ENCODE assay signal across 19 cellular contexts in genomic region chr4:61180405-61180804, GRCh38. TPM values are rescaled to one million over a fixed set of nuclear protein-coding genes. Genes with fewer than 3 reads are reported as not detected.
DNase-seq lines count a peak whose midpoint lies in the region; FAIRE-seq and TF ChIP-seq lines count a peak whose summit lies in the region.
"Had no signal": no experiment of that assay in that cellular context is flagged by ENCODE, and none has a peak within 500 bp of the region (broad histone marks: within the 10 kb centered on the region; RNA-seq: fewer than 3 reads in every experiment).

No MANE protein-coding gene starts in this region.

- TF ChIP-seq RAD21 in H1 (IDR thresholded peaks at IDR 0.05 in 1 of 2, conservative IDR thresholded peaks at IDR 0.05 in 1 of 2; ENCODE audit: low read depth in 2 of 2, low read length in 2 of 2), result no peak

- no peak overlapping the region for H3K14ac ChIP-seq in H1 (ENCODE audit: insufficient read length)

- H3K18ac ChIP-seq in H1 (ENCODE audit: extremely low read depth, low read length) (no peak overlapping the region), mesendoderm (ENCODE audit: low read length) (no peak overlapping the region)

- H3K4me2 ChIP-seq in H1 (ENCODE audit: insufficient read depth in 1 of 2, low read depth in 2 of 2, low read length in 2 of 2), result no peak overlapping the region
- H3K4me2 ChIP-seq in mesendoderm (ENCODE audit: low read length), result no peak overlapping the region

- 0 out of 2 replicates have a peak overlapping the region, but pooled peaks have one; percentile 9 for H2BK20ac ChIP-seq in H1 (ENCODE audit: low read length)

- no peaks in the 10 kb centered on the region for H3K36me3 ChIP-seq in H1 (ENCODE audit: control insufficient read depth in 2 of 4, insufficient read depth in 4 of 4, low read length in 3 of 4)
- no peaks in the 10 kb centered on the region for H3K36me3 ChIP-seq in mesendoderm (ENCODE audit: control insufficient read depth, insufficient read depth, low read length)
- H3K36me3 ChIP-seq: HAP-1 had no signal

- no peaks in the 10 kb centered on the region for H4K20me1 ChIP-seq in H1 (replicated peaks in 1 of 2; ENCODE audit: control insufficient read depth in 1 of 2, insufficient read depth in 2 of 2, low read length in 2 of 2)

- H3K9ac ChIP-seq in H1 (replicated peaks in 1 of 4; ENCODE audit: extremely low read depth in 1 of 4, low read depth in 3 of 4, low read length in 3 of 4) (no peak overlapping the region), mesendoderm (ENCODE audit: low read length) (no peak overlapping the region)
- H3K9ac ChIP-seq: GM23248 had no signal

- H3K27me3 ChIP-seq in H1 (replicated peaks in 1 of 4; ENCODE audit: control insufficient read depth in 3 of 4, extremely low read depth in 1 of 4, insufficient read depth in 3 of 4, low read length in 3 of 4) (no peaks in the 10 kb centered on the region), mesendoderm (ENCODE audit: insufficient read depth, low read length, poor library complexity) (no peaks in the 10 kb centered on the region)

- DNase-seq in NCI-H69 (lab: John Stamatoyannopoulos, UW) (peak; percentile 17), H1 (ENCODE audit: low read depth in 1 of 2, low spot score in 2 of 2) (no peak), mesendoderm (peak; percentile 90), iPS-NIHi11 (ENCODE audit: low spot score) (no peak), COR-L47 (lab: John Stamatoyannopoulos, UW) (no peak), dermis blood vessel endothelial cell (no peak)
- DNase-seq: C1 segment of cervical spinal cord; Caco-2; CD4-positive, alpha-beta memory T cell; DMS153; DND-41; GM23248; HFFc6 had no signal

- no peak overlapping the region for H4K8ac ChIP-seq in H1 (ENCODE audit: extremely low read depth, insufficient read depth, low read length)
- H4K8ac ChIP-seq in mesendoderm (ENCODE audit: low read depth, low read length), result no peak overlapping the region

- H3K4ac ChIP-seq in H1 (replicated peaks; ENCODE audit: insufficient read length, low read depth, low read length) (no peak overlapping the region), mesendoderm (ENCODE audit: low read depth, low read length) (no peak overlapping the region)

- peak overlapping the region; percentile 34; the same call in 1 of the 2 replicates for H2AFZ ChIP-seq in H1 (ENCODE audit: low read length)
- H2AFZ ChIP-seq: GM23248 had no signal

- no peak for TF ChIP-seq POLR2A in H1 (IDR thresholded peaks at IDR 0.05; ENCODE audit: control extremely low read depth in 1 of 2, low read depth in 2 of 2, low read length in 2 of 2)

- H3K27ac ChIP-seq in H1 (ENCODE audit: low read depth, low read length) (no peak overlapping the region), mesendoderm (ENCODE audit: low read depth, low read length) (no peak overlapping the region)
- H3K27ac ChIP-seq: GM23248 had no signal

- H3K23me2 ChIP-seq in H1 (ENCODE audit: low read depth, low read length), result no peaks in the 10 kb centered on the region

- no peaks in the 10 kb centered on the region for H3K79me1 ChIP-seq in H1 (ENCODE audit: low read depth, low read length)
- no peaks in the 10 kb centered on the region for H3K79me1 ChIP-seq in mesendoderm (ENCODE audit: low read length)

- H3K4me1 ChIP-seq in H1 (replicated peaks in 1 of 4; ENCODE audit: control insufficient read depth in 3 of 4, insufficient read depth in 4 of 4, low read length in 3 of 4) (no peaks in the 10 kb centered on the region), mesendoderm (ENCODE audit: control insufficient read depth, low read depth, low read length) (no peaks in the 10 kb centered on the region)
- H3K4me1 ChIP-seq: HAP-1 had no signal

- POLR2A ChIA-PET in H1 (lab: Charles Lee; ENCODE audit: partially characterized antibody), result no interaction called here

- H3K23ac ChIP-seq in H1 (ENCODE audit: insufficient read length) (no peak overlapping the region), mesendoderm (ENCODE audit: low read length) (no peak overlapping the region)

- H2BK15ac ChIP-seq in H1 (ENCODE audit: low read length) (no peak overlapping the region), mesendoderm (replicated peaks; ENCODE audit: low read depth) (no peak overlapping the region)

- peaks cover 5 to 6% of the 10 kb centered on the region in 2 experiments; a peak in 3 of 4 replicates for H3K9me3 ChIP-seq in H1 (ENCODE audit: insufficient read depth in 2 of 2, low read depth in 1 of 2, low read length in 1 of 2)
- H3K9me3 ChIP-seq: HAP-1 had no signal

- H2BK12ac ChIP-seq in H1 (ENCODE audit: low read depth, low read length), result no peak overlapping the region

- TF ChIP-seq EP300 in H1 (IDR thresholded peaks at IDR 0.05; ENCODE audit: borderline replicate concordance in 1 of 2, low read depth in 2 of 2, low read length in 2 of 2), result no peak

- CTCF ChIA-PET in H1 (lab: Charles Lee; ENCODE audit: partially characterized antibody), result no interaction called here

- H4K91ac ChIP-seq in H1 (replicated peaks; ENCODE audit: insufficient read length, low read length), result no peak overlapping the region

- no peak for FAIRE-seq in H1 (lab: Jason Lieb, UNC)
- FAIRE-seq: G401.6, GM12892, GM19239, H54 had no signal

- TF ChIP-seq CTCF in H1 (IDR thresholded peaks at IDR 0.05; ENCODE audit: control extremely low read depth in 1 of 3, insufficient read depth in 1 of 3, low read depth in 1 of 3, low read length in 3 of 3), result no peak

- no peak overlapping the region for H2AK5ac ChIP-seq in H1 (ENCODE audit: low read depth, low read length)
- H2AK5ac ChIP-seq in mesendoderm (ENCODE audit: low read length), result no peak overlapping the region

- H3K56ac ChIP-seq in H1 (replicated peaks; ENCODE audit: insufficient read length, low read depth, low read length), result no peak overlapping the region
- no peak overlapping the region for H3K56ac ChIP-seq in mesendoderm (ENCODE audit: low read length)

- H2BK120ac ChIP-seq in H1 (replicated peaks; ENCODE audit: low read depth, low read length) (no peak overlapping the region), mesendoderm (ENCODE audit: low read depth, low read length) (no peak overlapping the region)

- H3K4me3 ChIP-seq in H1 (ENCODE audit: extremely low read depth in 1 of 4, insufficient read depth in 2 of 4, low read depth in 3 of 4, low read length in 4 of 4) (no peak overlapping the region), mesendoderm (ENCODE audit: low read length) (no peak overlapping the region)
- H3K4me3 ChIP-seq: GM23248, HAP-1 had no signal

- WGBS in H1 (ENCODE audit: extremely low coverage in 1 of 2, insufficient coverage in 1 of 2, insufficient read length in 1 of 2, insufficient replicate concordance in 2 of 2, low coverage in 1 of 2, low lambda C conversion rate in 2 of 2, missing lambda C conversion rate in 1 of 2), 2 experiments, result 66% methylated on average over 5 of the region's 5 CpGs; no CpG with 5 or more reads in 1 of the 2 experiments
- no CpG with 5 or more reads among the region's 5 CpGs for WGBS in mesendoderm (ENCODE audit: extremely low coverage, insufficient coverage, low lambda C conversion rate)

- H4K5ac ChIP-seq in H1 (ENCODE audit: insufficient read length, low read depth, low read length), result no peak overlapping the region
- H4K5ac ChIP-seq in mesendoderm (ENCODE audit: low read length), result no peak overlapping the region

- no peak overlapping the region for H2BK5ac ChIP-seq in H1 (ENCODE audit: low read depth, low read length)
- H2BK5ac ChIP-seq in mesendoderm (ENCODE audit: low read length), result no peak overlapping the region

- H3K79me2 ChIP-seq in H1 (ENCODE audit: control insufficient read depth in 1 of 2, insufficient read depth in 2 of 2, low read length in 2 of 2), result no peaks in the 10 kb centered on the region
- H3K79me2 ChIP-seq in mesendoderm (ENCODE audit: control insufficient read depth, insufficient read depth, low read length), result no peaks in the 10 kb centered on the region

TF ChIP-seq in H1, 55 proteins besides CTCF, POLR2A, EP300 and RAD21:
- TF ChIP-seq SIRT6 (IDR thresholded peaks at IDR 0.05; ENCODE audit: low read length), result no peak
- no peak for TF ChIP-seq YY1 (IDR thresholded peaks at IDR 0.05; ENCODE audit: low read depth, low read length)
- no peak for TF ChIP-seq SUZ12 (IDR thresholded peaks at IDR 0.05; ENCODE audit: low read length)
TF ChIP-seq in H1: peak in this region for 0.

RNA-seq across cellular contexts. Expression of gene ADGRL3, which starts 19.7 kb away (rescaled TPM):
- total RNA-seq in H1 (2021; fragmentation: NEBNext Ultra II Directional; extraction: Animal tissue kit (Norgen Biotek cat#: 25700)), result 13.0 and 14.0 TPM in 2 replicates
- 3.9 and 6.6 TPM in 2 replicates for polyA plus RNA-seq in H1 (2011; rRNA removed)
- 6.3 TPM for polyA plus RNA-seq in H1 (2011; cell fraction: cytosol; rRNA removed)
- 6.1 TPM for polyA plus RNA-seq in H1 (2011; cell fraction: nucleus; rRNA removed)
- 4.9 to 7.9 TPM (median 6.1 TPM) in 4 replicates for polyA plus RNA-seq in H1 (2012, experiment 1 of 2)
- 0.37 TPM for polyA plus RNA-seq in H1 (2012, experiment 2 of 2)
- polyA plus RNA-seq in H1 (2013, experiment 1 of 2), result 10.1 TPM
- polyA plus RNA-seq in H1 (2013, experiment 2 of 2), result 9.8 TPM
- polyA minus RNA-seq in H1 (2011; rRNA and poly(A)+ RNA removed), result 28.4 and 41.8 TPM in 2 replicates
- polyA minus RNA-seq in H1 (2011; cell fraction: cytosol; rRNA and poly(A)+ RNA removed), result 9.8 TPM
- polyA minus RNA-seq in H1 (2011; cell fraction: nucleus; rRNA and poly(A)+ RNA removed), result 64.7 TPM
- 7.1 TPM for polyA plus RNA-seq in mesendoderm (2013, experiment 1 of 2)
- polyA plus RNA-seq in mesendoderm (2013, experiment 2 of 2), result 7.2 TPM
- under 0.01 and 0.05 TPM in 2 replicates for total RNA-seq in dermis blood vessel endothelial cell
- total RNA-seq: A673; CD4-positive, alpha-beta memory T cell; GM23248; HFFc6 had no signal
- polyA plus RNA-seq: CD4-positive, alpha-beta memory T cell; GM23248 had no signal

Comparison
In these comparisons a context has a peak if more than half of its experiments do, and no peak if none do; other contexts are left out.
1. DNase-seq: peak in NCI-H69 (single experiment) and mesendoderm (single experiment); none in H1 (0 of 2), iPS-NIHi11 (single experiment), COR-L47 (single experiment) and dermis blood vessel endothelial cell (single experiment).
2. RNA of gene ADGRL3, which starts 19.7 kb away (total RNA-seq): 13.0 to 14.0 TPM in H1; under 0.01 to 0.05 TPM in dermis blood vessel endothelial cell; every median in the first group is over 10 times any median in the second.